Comparison of ENCODE assay signal across 38 cellular contexts in the genomic region with DNA sequence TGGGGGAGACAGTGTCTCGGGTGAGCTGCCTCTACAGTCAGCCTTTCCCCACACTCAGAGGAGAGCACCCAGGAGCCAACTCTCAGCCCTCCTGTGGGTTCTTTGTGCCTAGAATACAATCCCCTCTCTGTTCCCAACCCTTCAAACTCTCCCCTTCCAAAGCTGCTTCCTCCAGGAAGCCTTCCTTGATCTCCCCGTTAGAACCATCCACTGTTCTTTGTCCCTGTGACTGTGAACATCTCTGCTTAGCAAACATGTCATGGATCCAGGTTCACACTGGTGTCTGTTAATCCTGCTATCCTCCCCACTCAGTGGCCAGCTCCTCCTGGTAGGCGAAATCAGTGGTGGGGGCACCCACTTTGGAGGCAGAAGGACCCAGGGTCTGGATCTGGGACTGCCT.
"Had no signal": no experiment of that assay in that cellular context is flagged by ENCODE, and none has a peak within 500 bp of the region (broad histone marks: within the 10 kb centered on the region; RNA-seq: fewer than 3 reads in every experiment).

No MANE protein-coding gene starts in this region.

- DNase-seq: activated B cell treated with CpG ODN at 0.5 μM for 24 hours; activated CD4-positive, alpha-beta memory T cell treated with anti-CD3 and anti-CD28 coated beads for 36 hours; activated CD4-positive, alpha-beta T cell treated with anti-CD3 and anti-CD28 coated beads for 4 hours; activated CD4-positive, alpha-beta T cell treated with anti-CD3 and anti-CD28 coated beads, Interleukin-2, amount 50 U/mL, for 1 hour; activated CD4-positive, CD25-positive, alpha-beta regulatory T cell treated with anti-CD3 and anti-CD28 coated beads, Interleukin-2, amount 50 U/mL, for 72 hours; activated CD8-positive, alpha-beta memory T cell treated with anti-CD3 and anti-CD28 coated beads, Interleukin-2, amount 50 U/mL, for 48 hours; activated effector memory CD4-positive, alpha-beta T cell treated with anti-CD3 and anti-CD28 coated beads, Interleukin-2, amount 50 U/mL, for 16 hours; activated naive CD4-positive, alpha-beta T cell treated with Interleukin-2 at 50 U/mL for 16 hours; activated T-cell treated with anti-CD3 and anti-CD28 coated beads, Interleukin-2, amount 50 U/mL, for 72 hours; adrenal gland; body of pancreas; MM.1S; MV-4-11; NCI-H1092; NCI-H146; NCI-H187; NCI-H2029 treated with DMSO at 0.1 percent for 48 hours; NCI-H2107; NCI-H2171; NCI-H510A; NCI-H526; NCI-H748 treated with DMSO at 0.1 percent for 48 hours; NK-92 treated with Interleukin-12 subunit alpha and Interleukin-12 subunit beta, amount 100 ng/mL, for 24 hours; PC-3; Peyer's patch; RPMI8226; SIG-M5; SW 1271; T-helper 1 cell; T-helper 2 cell; T-helper 9 cell had no signal

- H3K27ac Mint-ChIP-seq: activated B cell treated with CpG ODN at 0.5 μM for 24 hours; activated CD4-positive, alpha-beta memory T cell treated with anti-CD3 and anti-CD28 coated beads for 36 hours; activated T-cell treated with anti-CD3 and anti-CD28 coated beads, Interleukin-2, amount 50 U/mL, for 72 hours; activated T-helper 17 cell treated with anti-CD3 and anti-CD28 coated beads, Interleukin-2, amount 50 U/mL, for 72 hours had no signal

- H3K36me3 Mint-ChIP-seq: activated CD4-positive, alpha-beta memory T cell treated with anti-CD3 and anti-CD28 coated beads for 36 hours; activated naive CD4-positive, alpha-beta T cell treated with anti-CD3 and anti-CD28 coated beads, Interleukin-2, amount 50 U/mL, for 72 hours had no signal

- H3K4me3 Mint-ChIP-seq: activated B cell treated with CpG ODN at 0.5 μM for 24 hours; activated CD4-positive, alpha-beta memory T cell treated with anti-CD3 and anti-CD28 coated beads for 36 hours; activated T-cell treated with anti-CD3 and anti-CD28 coated beads, Interleukin-2, amount 50 U/mL, for 72 hours; activated T-helper 17 cell treated with anti-CD3 and anti-CD28 coated beads, Interleukin-2, amount 50 U/mL, for 72 hours had no signal

- H3K27me3 ChIP-seq: adrenal gland, body of pancreas, breast epithelium, Peyer's patch had no signal

- H3K9me3 ChIP-seq: adrenal gland, body of pancreas, breast epithelium, Peyer's patch had no signal

- H3K9ac ChIP-seq: KMS-11 had no signal

- H3K4me3 ChIP-seq: adrenal gland, body of pancreas, breast epithelium, Peyer's patch had no signal

- H3K9me3 Mint-ChIP-seq: activated B cell treated with CpG ODN at 0.5 μM for 24 hours; activated T-cell treated with anti-CD3 and anti-CD28 coated beads, Interleukin-2, amount 50 U/mL, for 72 hours; activated T-helper 17 cell treated with anti-CD3 and anti-CD28 coated beads, Interleukin-2, amount 50 U/mL, for 72 hours had no signal

- H3K36me3 ChIP-seq: adrenal gland, breast epithelium, Peyer's patch had no signal

- ATAC-seq: activated naive CD4-positive, alpha-beta T cell treated with anti-CD3 and anti-CD28 coated beads, Interleukin-2, amount 50 U/mL, for 72 hours; activated T-cell treated with anti-CD3 and anti-CD28 coated beads, Interleukin-2, amount 50 U/mL, for 72 hours; activated T-helper 17 cell treated with anti-CD3 and anti-CD28 coated beads, Interleukin-2, amount 50 U/mL, for 72 hours; body of pancreas; PC-3; Right ventricle myocardium inferior had no signal

- H3K4me1 ChIP-seq: adrenal gland, body of pancreas, breast epithelium had no signal

- H3K4me1 Mint-ChIP-seq: activated B cell treated with CpG ODN at 0.5 μM for 24 hours; activated T-helper 17 cell treated with anti-CD3 and anti-CD28 coated beads, Interleukin-2, amount 50 U/mL, for 72 hours had no signal

- H3K27ac ChIP-seq: adrenal gland, body of pancreas, breast epithelium, KMS-11, Peyer's patch, VCaP had no signal

- FAIRE-seq: astrocyte had no signal

- H3K4me2 ChIP-seq: KMS-11 had no signal
